In genomic region chr2:144453039-144453336, GRCh38 we compare ENCODE assay signal across 2 cellular contexts.
TF ChIP-seq lines count a peak whose summit lies in the region.

No MANE protein-coding gene starts in this region.

TF ChIP-seq in liver, 16 proteins besides CTCF, POLR2A, EP300 and RAD21 (continued from another document):
- TF ChIP-seq FOXA1 (IDR thresholded peaks at IDR 0.05) (no peak), ZBTB33 (IDR thresholded peaks at IDR 0.05) (no peak), MAX (IDR thresholded peaks at IDR 0.05) (no peak), RXRA (IDR thresholded peaks at IDR 0.05) (no peak), NR2F2 (IDR thresholded peaks at IDR 0.05) (no peak), HNF4A (conservative IDR thresholded peaks at IDR 0.05) (no peak), EGR1 (IDR thresholded peaks at IDR 0.05; ENCODE audit: low read depth in 2 of 2) (no peak), JUND (IDR thresholded peaks at IDR 0.05) (no peak), REST (IDR thresholded peaks at IDR 0.05) (no peak)

TF ChIP-seq in HepG2, 621 proteins besides CTCF, POLR2A, EP300 and RAD21:
- no peak for TF ChIP-seq ATF6 (CRISPR knock-in tag; conservative IDR thresholded peaks at IDR 0.05)
- TF ChIP-seq ZNF136 (CRISPR knock-in tag; IDR thresholded peaks at IDR 0.05; ENCODE audit: low read depth) = no peak
- no peak for TF ChIP-seq MNT (IDR thresholded peaks at IDR 0.05)
- TF ChIP-seq AKNA (CRISPR knock-in tag; IDR thresholded peaks at IDR 0.05; ENCODE audit: borderline replicate concordance) = no peak
- no peak for TF ChIP-seq ZFY (CRISPR knock-in tag; IDR thresholded peaks at IDR 0.05)
- TF ChIP-seq KDM6A (CRISPR knock-in tag; IDR thresholded peaks at IDR 0.05; ENCODE audit: low read depth) = no peak
- no peak for TF ChIP-seq KDM2A (CRISPR knock-in tag; IDR thresholded peaks at IDR 0.05; ENCODE audit: borderline replicate concordance, low read depth)
- TF ChIP-seq RBAK (CRISPR knock-in tag; IDR thresholded peaks at IDR 0.05) = no peak
- TF ChIP-seq ZNF460 (CRISPR knock-in tag; IDR thresholded peaks at IDR 0.05; ENCODE audit: borderline replicate concordance) = no peak
